9 cellular contexts compared by ENCODE assay signal in genomic region chr2:112706170-112706664, GRCh38. TPM values are rescaled to one million over a fixed set of nuclear protein-coding genes. Genes with fewer than 3 reads are reported as not detected.
DNase-seq lines count a peak whose midpoint lies in the region; ATAC-seq, FAIRE-seq and TF ChIP-seq lines count a peak whose summit lies in the region.
"Had no signal": no experiment of that assay in that cellular context is flagged by ENCODE, and none has a peak within 500 bp of the region (broad histone marks: within the 10 kb centered on the region; RNA-seq: fewer than 3 reads in every experiment).

No MANE protein-coding gene starts in this region.

- no peak overlapping the region for H3K9ac ChIP-seq in PC-3 (ENCODE audit: low read length)
- H3K9ac ChIP-seq in GM12878 (ENCODE audit: control insufficient read depth, insufficient read depth, low read length): peak overlapping the region; percentile 42; the same call in 1 of the 2 replicates

- TF ChIP-seq CTCF in PC-3 (conservative IDR thresholded peaks at IDR 0.05; ENCODE audit: low read depth, low read length) (no peak), GM12878 (IDR thresholded peaks at IDR 0.05 in 2 of 3, conservative IDR thresholded peaks at IDR 0.05 in 1 of 3; ENCODE audit: control insufficient read depth in 2 of 3, extremely low read depth in 1 of 3, insufficient read depth in 1 of 3, low read depth in 3 of 3, low read length in 3 of 3) (no peak)

- TF ChIP-seq RAD21 in GM12878 (IDR thresholded peaks at IDR 0.05; ENCODE audit: insufficient read depth, low read depth, low read length): no peak

- H3K4me3 Mint-ChIP-seq in activated CD4-positive, alpha-beta T cell treated with anti-CD3 and anti-CD28 coated beads, Interleukin-2, amount 10 ng/mL, durations not matched to agents 24 days and 14 days: peak overlapping the region; percentile 74

- CTCF ChIA-PET in PC-3 (lab: Charles Lee): no interaction called here
- CTCF ChIA-PET in GM12878 (lab: Yijun Ruan, JAX): interaction anchor here (0.7 to 6.9 kb wide), 10 partner anchors 7 to 236 kb away, joined by 3 to 102 read pairs (median 20); partner anchors contain the start of gene SLC20A1

- peaks cover 4% of the 10 kb centered on the region for H3K36me3 Mint-ChIP-seq in activated CD4-positive, alpha-beta T cell treated with anti-CD3 and anti-CD28 coated beads, Interleukin-2, amount 10 ng/mL, durations not matched to agents 24 days and 14 days (ENCODE audit: low read depth)

- 0% methylated on average over 5 of the region's 5 CpGs for WGBS in GM12878 (ENCODE audit: insufficient coverage, insufficient replicate concordance, low lambda C conversion rate, missing lambda C conversion rate)

- H3K27ac ChIP-seq in PC-3 (ENCODE audit: low read length) (no peak overlapping the region), GM12878 (ENCODE audit: control insufficient read depth, insufficient read depth) (peak overlapping the region; percentile 94)

- intact Hi-C loops in activated CD4-positive, alpha-beta T cell treated with anti-CD3 and anti-CD28 coated beads, Interleukin-2, amount 10 ng/mL, durations not matched to agents 24 days and 14 days (cut with micrococcal nuclease): loop anchor here (1.0 to 2.0 kb wide), 2 partner anchors 14 to 75 kb away; no protein-coding TSS in a partner anchor
- intact Hi-C loops in PC-3 (cut with micrococcal nuclease) (no loop called here), GM12878 (cut with micrococcal nuclease; ENCODE audit: unreplicated experiment) (loop anchor here (5.0 to 10.0 kb wide), 2 partner anchors 59 to 651 kb away; partner anchors contain the start of genes SLC20A1 and TMEM87B), left cardiac atrium (cut with DNase I) (no loop called here)

- H3K79me2 ChIP-seq in PC-3 (ENCODE audit: low read length) (no peaks in the 10 kb centered on the region), GM12878 (ENCODE audit: control insufficient read depth, insufficient read depth, low read length) (no peaks in the 10 kb centered on the region)

- no peak overlapping the region for H3K4me3 ChIP-seq in PC-3 (ENCODE audit: low read length)
- no peak overlapping the region; the same call in 1 of the 2 replicates for H3K4me3 ChIP-seq in GM12878

- no peaks in the 10 kb centered on the region for H3F3A ChIP-seq in PC-3 (ENCODE audit: low read length, unreplicated experiment)

- peaks cover 10% of the 10 kb centered on the region for H3K4me1 ChIP-seq in PC-3 (ENCODE audit: insufficient read depth, low read length)
- H3K4me1 ChIP-seq in GM12878 (ENCODE audit: control insufficient read depth, insufficient read depth, low read length): peaks cover 53% of the 10 kb centered on the region

- in situ Hi-C loops in GM12878 (cut with MboI): no loop called here

- H3K4me2 ChIP-seq in PC-3 (ENCODE audit: low read length) (peak overlapping the region; percentile 29; the same call in 1 of the 2 replicates), GM12878 (ENCODE audit: control insufficient read depth, insufficient read depth) (peak overlapping the region; percentile 71)

- no peaks in the 10 kb centered on the region for H4K20me1 ChIP-seq in PC-3 (ENCODE audit: low read length)
- no peaks in the 10 kb centered on the region for H4K20me1 ChIP-seq in GM12878 (ENCODE audit: control insufficient read depth, insufficient read depth)

- no peaks in the 10 kb centered on the region for H3K9me3 Mint-ChIP-seq in activated CD4-positive, alpha-beta T cell treated with anti-CD3 and anti-CD28 coated beads, Interleukin-2, amount 10 ng/mL, durations not matched to agents 24 days and 14 days

- no peaks in the 10 kb centered on the region for H3K9me2 ChIP-seq in PC-3 (replicated peaks; ENCODE audit: low read length)

- no peak; the same call in 1 of the 2 replicates for ATAC-seq in PC-3
- peak; percentile 63 for ATAC-seq in GM12878
- ATAC-seq in left cardiac atrium: no peak

- H2AFZ ChIP-seq in PC-3 (ENCODE audit: low read length): no peak overlapping the region
- peak overlapping the region; percentile 47 for H2AFZ ChIP-seq in GM12878 (ENCODE audit: control insufficient read depth, low read depth, low read length)

- no peaks in the 10 kb centered on the region for H3K27me3 Mint-ChIP-seq in activated CD4-positive, alpha-beta T cell treated with anti-CD3 and anti-CD28 coated beads, Interleukin-2, amount 10 ng/mL, durations not matched to agents 24 days and 14 days

- POLR2A ChIA-PET in PC-3 (lab: Charles Lee; ENCODE audit: unreplicated experiment) (no interaction called here), GM12878 (lab: Charles Lee) (interaction anchor here (0.6 to 8.2 kb wide), 7 partner anchors 7 to 123 kb away, joined by 3 to 74 read pairs (median 44); partner anchors contain the start of gene SLC20A1)

- no peak; a peak in 1 of 4 replicates for TF ChIP-seq EP300 in GM12878 (IDR thresholded peaks at IDR 0.05; ENCODE audit: borderline replicate concordance in 1 of 2, control insufficient read depth in 1 of 2, low read depth in 2 of 2, low read length in 2 of 2)

- SMC1A ChIA-PET in GM12878 (lab: Charles Lee; ENCODE audit: uncharacterized antibody, unreplicated experiment): interaction anchor here (1.1 to 11.5 kb wide), 12 partner anchors 12 to 122 kb away, joined by 3 to 271 read pairs (median 7); partner anchors contain the start of genes CHCHD5 and SLC20A1

- no peak for TF ChIP-seq POLR2A in GM12878 (IDR thresholded peaks at IDR 0.05; ENCODE audit: low read depth, low read length)

- BruUV-seq in PC-3 (replicated peaks; lab: Mats Ljungman, UMichigan) (no TSS peak), GM12878 (replicated peaks; lab: Mats Ljungman, UMichigan) (no TSS peak)

- H3K27ac Mint-ChIP-seq in activated CD4-positive, alpha-beta T cell treated with anti-CD3 and anti-CD28 coated beads, Interleukin-2, amount 10 ng/mL, durations not matched to agents 24 days and 14 days: peak overlapping the region; percentile 69

- no peaks in the 10 kb centered on the region for H3K9me3 ChIP-seq in PC-3 (ENCODE audit: low read length)
- no peaks in the 10 kb centered on the region for H3K9me3 ChIP-seq in GM12878 (replicated peaks; ENCODE audit: control insufficient read depth, insufficient read depth, low read length)

- H3K36me3 ChIP-seq in PC-3 (ENCODE audit: low read depth, low read length) (no peaks in the 10 kb centered on the region), GM12878 (ENCODE audit: control insufficient read depth in 2 of 2, insufficient read depth in 2 of 2, low read length in 1 of 2) (no peaks in the 10 kb centered on the region)

- RAD21 ChIA-PET in GM12878 (lab: Charles Lee; ENCODE audit: unreplicated experiment): interaction anchor here (1.0 to 6.7 kb wide), 11 partner anchors 7 to 122 kb away, joined by 3 to 145 read pairs (median 4); partner anchors contain the start of genes CHCHD5 and SLC20A1

- peak; percentile 94 for DNase-seq in activated CD4-positive, alpha-beta T cell treated with anti-CD3 and anti-CD28 coated beads, Interleukin-2, amount 10 ng/mL, durations not matched to agents 24 days and 14 days
- no peak for DNase-seq in activated CD4-positive, alpha-beta T cell treated with anti-CD3 and anti-CD28 coated beads, Interleukin-2, amount 50 U/mL, for 4 hours
- DNase-seq in PC-3 (peak; percentile 41), GM12878 (ENCODE audit: low read depth, low spot score) (peak; percentile 64), left cardiac atrium (no peak), GOT3 (lab: John Stamatoyannopoulos, UW) (no peak), NCI-H82 treated with DMSO at 0.1 percent for 48 hours (lab: John Stamatoyannopoulos, UW; ENCODE audit: unreplicated experiment) (no peak)
- peak; percentile 83 for DNase-seq in stimulated activated CD8-positive, alpha-beta memory T cell treated with anti-CD3 and anti-CD28 coated beads, Interleukin-4, amount 100 ng/mL, for 48 hours

- no peaks in the 10 kb centered on the region for H3K27me3 ChIP-seq in PC-3 (ENCODE audit: low read length)
- no peaks in the 10 kb centered on the region for H3K27me3 ChIP-seq in GM12878 (replicated peaks in 1 of 2; ENCODE audit: control insufficient read depth in 2 of 2, insufficient read depth in 2 of 2, low read length in 1 of 2)

- peaks cover 45% of the 10 kb centered on the region for H3K4me1 Mint-ChIP-seq in activated CD4-positive, alpha-beta T cell treated with anti-CD3 and anti-CD28 coated beads, Interleukin-2, amount 10 ng/mL, durations not matched to agents 24 days and 14 days

- peak; percentile 7 for FAIRE-seq in GM12878 (lab: Jason Lieb, UNC)

RNA-seq across cellular contexts. Expression of gene NT5DC4, which starts 14.6 kb away (rescaled TPM):
- 0.24 TPM in 1 of 2 replicates, not detected in the other for total RNA-seq in activated CD4-positive, alpha-beta T cell treated with anti-CD3 and anti-CD28 coated beads, Interleukin-2, amount 10 ng/mL, durations not matched to agents 24 days and 14 days
- total RNA-seq in PC-3 (2014; rRNA removed): 0.04 TPM in 1 of 2 replicates, not detected in the other
- 2.0 and 2.3 TPM in 2 replicates for total RNA-seq in GM12878 (2013; cell fraction: nucleolus; rRNA removed)
- total RNA-seq in GM12878 (2014; rRNA removed): 0.34 and 0.38 TPM in 2 replicates
- total RNA-seq in GM12878 (2014; rRNA removed; fragmentation: Illumina TruSeq; extraction: Trizol): 0.18 TPM in 1 of 2 replicates, not detected in the other
- total RNA-seq in GM12878 (2021): 0.85 TPM in 1 of 2 replicates, not detected in the other
- polyA plus RNA-seq in GM12878 (2011; ENCODE audit: low read depth): 0.21 TPM
- polyA plus RNA-seq in GM12878 (2011; rRNA removed): 1.6 and 2.7 TPM in 2 replicates
- 0.13 and 0.17 TPM in 2 replicates for polyA plus RNA-seq in GM12878 (2011; cell fraction: cytosol; rRNA removed)
- 1.3 and 1.4 TPM in 2 replicates for polyA plus RNA-seq in GM12878 (2011; cell fraction: nucleus; rRNA removed)
- polyA plus RNA-seq in GM12878 (2012): 6.4 and 12.9 TPM in 2 replicates
- polyA plus RNA-seq in GM12878 (2014; fragmentation: Illumina TruSeq; extraction: Trizol): 0.04 and 0.10 TPM in 2 replicates
- polyA plus RNA-seq in GM12878 (2014; fragmentation: Nextera tagmentation; extraction: Ambion mirVana): 1 to 10 TPM in 1 of 2 experiments, under 1 TPM in 1; 0.31 to 2.6 TPM
- polyA plus RNA-seq in GM12878 (2014; rRNA removed): 0.15 and 0.51 TPM in 2 replicates
- polyA plus RNA-seq in GM12878 (2016; fragmentation: Nextera tagmentation; extraction: Ambion mirVana): under 1 TPM; 0.11 to 0.13 TPM
- polyA minus RNA-seq in GM12878 (2011; rRNA and poly(A)+ RNA removed): 0.29 and 1.1 TPM in 2 replicates
- polyA minus RNA-seq in GM12878 (2011; cell fraction: cytosol; rRNA and poly(A)+ RNA removed): 5.4 TPM in 1 of 2 replicates, not detected in the other
- polyA minus RNA-seq in GM12878 (2011; cell fraction: nucleus; rRNA and poly(A)+ RNA removed): 0.73 TPM in 1 of 2 replicates, not detected in the other
- not detected for total RNA-seq in left cardiac atrium
- total RNA-seq: urinary bladder had no signal
- polyA plus RNA-seq: urinary bladder had no signal

RNA-seq across cellular contexts. Expression of gene CKAP2L, which starts 58.2 kb away (rescaled TPM):
- 17.8 and 17.9 TPM in 2 replicates for total RNA-seq in activated CD4-positive, alpha-beta T cell treated with anti-CD3 and anti-CD28 coated beads, Interleukin-2, amount 10 ng/mL, durations not matched to agents 24 days and 14 days
- total RNA-seq in PC-3 (2014; rRNA removed): 16.0 and 20.7 TPM in 2 replicates
- 21.8 and 25.7 TPM in 2 replicates for total RNA-seq in GM12878 (2013; cell fraction: nucleolus; rRNA removed)
- 18.1 and 21.1 TPM in 2 replicates for total RNA-seq in GM12878 (2014; rRNA removed)
- total RNA-seq in GM12878 (2014; rRNA removed; fragmentation: Illumina TruSeq; extraction: Trizol): 18.2 and 19.0 TPM in 2 replicates
- total RNA-seq in GM12878 (2021): 20.7 and 23.7 TPM in 2 replicates
- polyA plus RNA-seq in GM12878 (2011; ENCODE audit: low read depth): 6.5 TPM
- polyA plus RNA-seq in GM12878 (2011; rRNA removed): 14.9 and 20.8 TPM in 2 replicates
- 5.2 and 5.7 TPM in 2 replicates for polyA plus RNA-seq in GM12878 (2011; cell fraction: cytosol; rRNA removed)
- 5.7 and 6.7 TPM in 2 replicates for polyA plus RNA-seq in GM12878 (2011; cell fraction: nucleus; rRNA removed)
- polyA plus RNA-seq in GM12878 (2012): 7.9 and 8.2 TPM in 2 replicates
- polyA plus RNA-seq in GM12878 (2014; fragmentation: Illumina TruSeq; extraction: Trizol): 30.6 and 38.3 TPM in 2 replicates
- 10 to 100 TPM; 10.5 to 19.7 TPM for polyA plus RNA-seq in GM12878 (2014; fragmentation: Nextera tagmentation; extraction: Ambion mirVana)
- polyA plus RNA-seq in GM12878 (2014; rRNA removed): 13.7 and 14.5 TPM in 2 replicates
- polyA plus RNA-seq in GM12878 (2016; fragmentation: Nextera tagmentation; extraction: Ambion mirVana): 10 to 100 TPM; 27.4 to 37.4 TPM
- polyA minus RNA-seq in GM12878 (2011; rRNA and poly(A)+ RNA removed): 10.6 and 14.6 TPM in 2 replicates
- 4.5 and 7.5 TPM in 2 replicates for polyA minus RNA-seq in GM12878 (2011; cell fraction: cytosol; rRNA and poly(A)+ RNA removed)
- polyA minus RNA-seq in GM12878 (2011; cell fraction: nucleus; rRNA and poly(A)+ RNA removed): 14.0 and 18.1 TPM in 2 replicates
- under 1 TPM; 0.05 to 0.68 TPM for total RNA-seq in left cardiac atrium

Comparison
In these comparisons a context has a peak if more than half of its experiments do, and no peak if none do; other contexts are left out.
1. DNase-seq: peak in activated CD4-positive, alpha-beta T cell treated with anti-CD3 and anti-CD28 coated beads, Interleukin-2, amount 10 ng/mL, durations not matched to agents 24 days and 14 days (single experiment), PC-3 (single experiment), GM12878 (single experiment) and stimulated activated CD8-positive, alpha-beta memory T cell treated with anti-CD3 and anti-CD28 coated beads, Interleukin-4, amount 100 ng/mL, for 48 hours (single experiment); none in activated CD4-positive, alpha-beta T cell treated with anti-CD3 and anti-CD28 coated beads, Interleukin-2, amount 50 U/mL, for 4 hours (0 of 2), left cardiac atrium (single experiment), GOT3 (single experiment) and NCI-H82 treated with DMSO at 0.1 percent for 48 hours (single experiment).
2. RNA of gene CKAP2L, which starts 58.2 kb away (total RNA-seq): 18.1 to 25.7 TPM in GM12878, 16.0 to 20.7 TPM in PC-3 and 17.8 to 17.9 TPM in activated CD4-positive, alpha-beta T cell treated with anti-CD3 and anti-CD28 coated beads, Interleukin-2, amount 10 ng/mL, durations not matched to agents 24 days and 14 days; 0.05 to 0.68 TPM in left cardiac atrium; every median in the first group is over 10 times any median in the second.
3. intact Hi-C loops: an anchor here in activated CD4-positive, alpha-beta T cell treated with anti-CD3 and anti-CD28 coated beads, Interleukin-2, amount 10 ng/mL, durations not matched to agents 24 days and 14 days (1.0 to 2.0 kb wide) and GM12878 (5.0 to 10.0 kb wide); none called in PC-3 and left cardiac atrium.